ENCODE assay signal across 23 cellular contexts in the genomic region with DNA sequence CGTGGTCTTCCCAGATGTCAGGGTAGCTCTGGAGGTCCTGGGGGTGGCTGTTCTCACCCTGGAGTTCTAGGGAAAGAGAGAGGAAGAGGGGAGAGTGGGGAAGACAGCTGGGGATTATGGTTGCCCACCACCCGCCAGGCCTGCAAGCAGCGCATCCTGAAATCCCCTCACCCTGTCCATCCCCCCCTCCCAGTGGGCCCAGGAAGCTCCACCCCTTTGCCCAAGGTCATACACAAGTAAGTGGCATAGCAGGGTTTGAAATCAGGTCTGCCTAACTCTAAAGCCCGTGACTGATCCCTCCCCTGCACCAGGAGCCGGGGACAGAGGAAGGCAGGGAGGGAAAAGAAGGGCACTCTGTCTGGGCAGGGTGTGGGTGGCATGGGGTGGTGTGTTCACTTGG.
DNase-seq lines count a peak whose midpoint lies in the region; ATAC-seq, FAIRE-seq and TF ChIP-seq lines count a peak whose summit lies in the region.
"Had no signal": no experiment of that assay in that cellular context is flagged by ENCODE, and none has a peak within 500 bp of the region (broad histone marks: within the 10 kb centered on the region; RNA-seq: fewer than 3 reads in every experiment).

No MANE protein-coding gene starts in this region.

- no peak overlapping the region for H2AFZ ChIP-seq in DND-41 (ENCODE audit: low read depth, low read length)

- DNase-seq in A549 (ENCODE audit: low read depth in 1 of 2, low spot score in 1 of 2), result no peak
- DNase-seq in DND-41, result no peak
- no peak for DNase-seq in Panc1 (ENCODE audit: low read depth, low spot score)
- DNase-seq in left lobe of liver (ENCODE audit: low spot score), result no peak
- no peak for DNase-seq in NCI-H2029 treated with DMSO at 0.1 percent for 48 hours (lab: John Stamatoyannopoulos, UW)
- DNase-seq in stimulated activated CD4-positive, alpha-beta T cell treated with anti-CD3 and anti-CD28 coated beads, Interleukin-4, amount 100 ng/mL, for 4 hours, result no peak
- no peak for DNase-seq in breast epithelium (ENCODE audit: low spot score in 2 of 2)
- DNase-seq in activated CD4-positive, alpha-beta T cell treated with anti-CD3 and anti-CD28 coated beads, Interleukin-2, amount 10 ng/mL, durations not matched to agents 24 days and 14 days, result no peak
- DNase-seq: Caco-2; CD4-positive, alpha-beta memory T cell; DMS 273 treated with DMSO at 0.1 percent for 48 hours; DMS79 treated with DMSO at 0.1 percent for 48 hours; MM.1S; NCI-H1048; NCI-H1417 treated with DMSO at 0.1 percent for 48 hours; NCI-H187; NCI-H2227 treated with DMSO at 0.1 percent for 48 hours; NCI-H510A; NCI-H748 treated with DMSO at 0.1 percent for 48 hours had no signal

- peaks cover 12% of the 10 kb centered on the region for H3K27me3 ChIP-seq in DND-41 (ENCODE audit: insufficient read depth, low read length, poor library complexity)
- H3K27me3 ChIP-seq in Panc1 (ENCODE audit: control insufficient read depth, insufficient read depth, low read length), result no peaks in the 10 kb centered on the region
- no peaks in the 10 kb centered on the region for H3K27me3 ChIP-seq in breast epithelium
- H3K27me3 ChIP-seq: BE2C had no signal

- no peak for TF ChIP-seq EP300 in A549 (IDR thresholded peaks at IDR 0.05)

- peaks cover 5% of the 10 kb centered on the region for H4K20me1 ChIP-seq in DND-41 (ENCODE audit: insufficient read depth, low read length)

- H3K9me3 Mint-ChIP-seq in activated CD4-positive, alpha-beta T cell treated with anti-CD3 and anti-CD28 coated beads, Interleukin-2, amount 10 ng/mL, durations not matched to agents 24 days and 14 days, result no peaks in the 10 kb centered on the region
- H3K9me3 Mint-ChIP-seq: CD4-positive, alpha-beta memory T cell had no signal

- CTCF ChIA-PET in A549 (lab: Yijun Ruan, JAX) (interaction anchor here (0.7 to 3.3 kb wide), 11 partner anchors 10 to 485 kb away, joined by 3 to 12 read pairs (median 3); no protein-coding TSS in a partner anchor), Panc1 (lab: Charles Lee) (interaction anchor here (0.6 to 0.7 kb wide), 2 partner anchors 13 to 34 kb away, joined by 4 read pairs; no protein-coding TSS in a partner anchor)

- no peak overlapping the region for H3K27ac Mint-ChIP-seq in activated CD4-positive, alpha-beta T cell treated with anti-CD3 and anti-CD28 coated beads, Interleukin-2, amount 10 ng/mL, durations not matched to agents 24 days and 14 days
- H3K27ac Mint-ChIP-seq: CD4-positive, alpha-beta memory T cell had no signal

- H3K79me2 ChIP-seq in DND-41 (ENCODE audit: insufficient read depth, low read length), result no peaks in the 10 kb centered on the region

- H3K36me3 ChIP-seq in DND-41 (ENCODE audit: insufficient read depth, low read length) (no peaks in the 10 kb centered on the region), Panc1 (ENCODE audit: control insufficient read depth, insufficient read depth, low read length) (no peaks in the 10 kb centered on the region), breast epithelium (no peaks in the 10 kb centered on the region)
- H3K36me3 ChIP-seq: BE2C had no signal

- H3K4me1 ChIP-seq in A549, result no peaks in the 10 kb centered on the region
- no peaks in the 10 kb centered on the region for H3K4me1 ChIP-seq in DND-41 (ENCODE audit: insufficient read depth, low read length)
- H3K4me1 ChIP-seq in Panc1 (ENCODE audit: control insufficient read depth, insufficient read depth, low read length), result no peaks in the 10 kb centered on the region
- H3K4me1 ChIP-seq in breast epithelium, result no peaks in the 10 kb centered on the region
- H3K4me1 ChIP-seq: Caco-2 had no signal

- H3K4me2 ChIP-seq in A549, result no peak overlapping the region
- H3K4me2 ChIP-seq in DND-41 (ENCODE audit: insufficient read depth, low read length), result no peak overlapping the region

- no peak overlapping the region for H3K9ac ChIP-seq in DND-41 (ENCODE audit: low read depth, low read length)

- no peaks in the 10 kb centered on the region for H3K9me3 ChIP-seq in A549
- no peaks in the 10 kb centered on the region for H3K9me3 ChIP-seq in DND-41 (ENCODE audit: insufficient read depth, low read length, severe bottlenecking)
- H3K9me3 ChIP-seq in Panc1 (ENCODE audit: control insufficient read depth, insufficient read depth, low read depth, low read length), result no peaks in the 10 kb centered on the region
- no peaks in the 10 kb centered on the region for H3K9me3 ChIP-seq in breast epithelium
- H3K9me3 ChIP-seq: BE2C, Caco-2 had no signal

- no peak for TF ChIP-seq RAD21 in A549 (conservative IDR thresholded peaks at IDR 0.05 in 1 of 2, IDR thresholded peaks at IDR 0.05 in 1 of 2)

- WGBS in A549 (ENCODE audit: missing lambda C conversion rate), result 31% methylated on average over 5 of the region's 5 CpGs

- H3K4me3 Mint-ChIP-seq in activated CD4-positive, alpha-beta T cell treated with anti-CD3 and anti-CD28 coated beads, Interleukin-2, amount 10 ng/mL, durations not matched to agents 24 days and 14 days, result no peak overlapping the region

- intact Hi-C loops in Panc1 (cut with micrococcal nuclease; ENCODE audit: unreplicated experiment), result no loop called here
- intact Hi-C loops in breast epithelium (cut with DNase I; ENCODE audit: low total_unique reads), result no loop called here
- intact Hi-C loops in activated CD4-positive, alpha-beta T cell treated with anti-CD3 and anti-CD28 coated beads, Interleukin-2, amount 10 ng/mL, durations not matched to agents 24 days and 14 days (cut with micrococcal nuclease), result no loop called here

- H3K27ac ChIP-seq in A549, result no peak overlapping the region
- no peak overlapping the region for H3K27ac ChIP-seq in DND-41 (ENCODE audit: low read length)
- no peak overlapping the region for H3K27ac ChIP-seq in Panc1 (ENCODE audit: low read length)
- no peak overlapping the region for H3K27ac ChIP-seq in breast epithelium

- POLR2A ChIA-PET in A549 (lab: Yijun Ruan, JAX), result no interaction called here
- POLR2A ChIA-PET in Panc1 (lab: Charles Lee), result no interaction called here

- H3K4me1 Mint-ChIP-seq in activated CD4-positive, alpha-beta T cell treated with anti-CD3 and anti-CD28 coated beads, Interleukin-2, amount 10 ng/mL, durations not matched to agents 24 days and 14 days, result no peaks in the 10 kb centered on the region
- H3K4me1 Mint-ChIP-seq: CD4-positive, alpha-beta memory T cell had no signal

- peaks cover 4% of the 10 kb centered on the region for H3K27me3 Mint-ChIP-seq in activated CD4-positive, alpha-beta T cell treated with anti-CD3 and anti-CD28 coated beads, Interleukin-2, amount 10 ng/mL, durations not matched to agents 24 days and 14 days

- H3K4me3 ChIP-seq in A549 (no peak overlapping the region), DND-41 (ENCODE audit: low read depth in 1 of 2, low read length in 2 of 2) (no peak overlapping the region), Panc1 (ENCODE audit: low read depth in 2 of 2, low read length in 2 of 2) (no peak overlapping the region), breast epithelium (no peak overlapping the region)

- TF ChIP-seq POLR2A in A549 (IDR thresholded peaks at IDR 0.05; ENCODE audit: low read length) (no peak), breast epithelium (IDR thresholded peaks at IDR 0.05) (no peak)

- no peak for FAIRE-seq in A549 (lab: Jason Lieb, UNC)
- FAIRE-seq: GM12892, GM18507, RCC 7860 had no signal

- no TSS peak for BruUV-seq in Panc1 (replicated peaks; lab: Mats Ljungman, UMichigan)

- in situ Hi-C loops in Panc1 (cut with HindIII; ENCODE audit: low pct_unique_long_range_greater_than_20kb, low sequenced_read_pairs), result no loop called here

- TF ChIP-seq CTCF in A549 (IDR thresholded peaks at IDR 0.05) (no peak), DND-41 (IDR thresholded peaks at IDR 0.05; ENCODE audit: borderline replicate concordance, extremely low read depth, low read length, poor library complexity, severe bottlenecking) (no peak), Panc1 (IDR thresholded peaks at IDR 0.05) (no peak), breast epithelium (IDR thresholded peaks at IDR 0.05) (no peak)

- peak; percentile 17 to 35; a peak in 4 of 6 replicates for ATAC-seq in A549
- ATAC-seq in DND-41 (ENCODE audit: insufficient read depth, low read depth), result 0 out of 3 replicates have a peak, but pooled peaks have one; percentile 12
- ATAC-seq in Panc1, result peak; percentile 11; the same call in 1 of the 2 replicates
- ATAC-seq in left lobe of liver, result peak; percentile 12

- H3K36me3 Mint-ChIP-seq in activated CD4-positive, alpha-beta T cell treated with anti-CD3 and anti-CD28 coated beads, Interleukin-2, amount 10 ng/mL, durations not matched to agents 24 days and 14 days (ENCODE audit: low read depth), result no peaks in the 10 kb centered on the region
- H3K36me3 Mint-ChIP-seq: CD4-positive, alpha-beta memory T cell had no signal

TF ChIP-seq in A549, 52 proteins besides CTCF, POLR2A, EP300 and RAD21 (continues in another document):
- TF ChIP-seq, protein P1, sequence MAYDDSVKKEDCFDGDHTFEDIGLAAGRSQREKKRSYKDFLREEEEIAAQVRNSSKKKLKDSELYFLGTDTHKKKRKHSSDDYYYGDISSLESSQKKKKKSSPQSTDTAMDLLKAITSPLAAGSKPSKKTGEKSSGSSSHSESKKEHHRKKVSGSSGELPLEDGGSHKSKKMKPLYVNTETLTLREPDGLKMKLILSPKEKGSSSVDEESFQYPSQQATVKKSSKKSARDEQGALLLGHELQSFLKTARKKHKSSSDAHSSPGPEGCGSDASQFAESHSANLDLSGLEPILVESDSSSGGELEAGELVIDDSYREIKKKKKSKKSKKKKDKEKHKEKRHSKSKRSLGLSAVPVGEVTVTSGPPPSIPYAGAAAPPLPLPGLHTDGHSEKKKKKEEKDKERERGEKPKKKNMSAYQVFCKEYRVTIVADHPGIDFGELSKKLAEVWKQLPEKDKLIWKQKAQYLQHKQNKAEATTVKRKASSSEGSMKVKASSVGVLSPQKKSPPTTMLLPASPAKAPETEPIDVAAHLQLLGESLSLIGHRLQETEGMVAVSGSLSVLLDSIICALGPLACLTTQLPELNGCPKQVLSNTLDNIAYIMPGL (CRISPR knock-in tag; IDR thresholded peaks at IDR 0.05; ENCODE audit: borderline replicate concordance), result no peak
- no peak for TF ChIP-seq HOXB13 (CRISPR knock-in tag; IDR thresholded peaks at IDR 0.05; ENCODE audit: low read depth)
- no peak for TF ChIP-seq ZSCAN20 (CRISPR knock-in tag; IDR thresholded peaks at IDR 0.05)
- TF ChIP-seq, protein P2, sequence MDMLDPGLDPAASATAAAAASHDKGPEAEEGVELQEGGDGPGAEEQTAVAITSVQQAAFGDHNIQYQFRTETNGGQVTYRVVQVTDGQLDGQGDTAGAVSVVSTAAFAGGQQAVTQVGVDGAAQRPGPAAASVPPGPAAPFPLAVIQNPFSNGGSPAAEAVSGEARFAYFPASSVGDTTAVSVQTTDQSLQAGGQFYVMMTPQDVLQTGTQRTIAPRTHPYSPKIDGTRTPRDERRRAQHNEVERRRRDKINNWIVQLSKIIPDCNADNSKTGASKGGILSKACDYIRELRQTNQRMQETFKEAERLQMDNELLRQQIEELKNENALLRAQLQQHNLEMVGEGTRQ (IDR thresholded peaks at IDR 0.05), result no peak
